ENCODE assay signal across 26 cellular contexts in genomic region chr21:26365849-26366248, GRCh38.
"Had no signal": no experiment of that assay in that cellular context is flagged by ENCODE, and none has a peak within 500 bp of the region (broad histone marks: within the 10 kb centered on the region; RNA-seq: fewer than 3 reads in every experiment).

No MANE protein-coding gene starts in this region.

- ATAC-seq: activated CD8-positive, alpha-beta memory T cell treated with anti-CD3 and anti-CD28 coated beads, Interleukin-2, amount 10 ng/mL, durations not matched to agents 7 days and 5 days; activated naive CD4-positive, alpha-beta T cell treated with anti-CD3 and anti-CD28 coated beads, Interleukin-2, amount 50 U/mL, for 72 hours; activated naive CD8-positive, alpha-beta T cell treated with anti-CD3 and anti-CD28 coated beads, Interleukin-2, amount 50 U/mL, for 24 hours; body of pancreas; WTC11 had no signal

- H3K4me3 Mint-ChIP-seq: activated CD8-positive, alpha-beta memory T cell treated with anti-CD3 and anti-CD28 coated beads, Interleukin-2, amount 10 ng/mL, durations not matched to agents 7 days and 5 days; activated naive CD8-positive, alpha-beta T cell treated with anti-CD3 and anti-CD28 coated beads, Interleukin-2, amount 50 U/mL, for 24 hours; activated T-cell treated with anti-CD3 and anti-CD28 coated beads, Interleukin-2, amount 50 U/mL, for 24 hours; activated T-helper 1 cell treated with anti-CD3 and anti-CD28 coated beads, Interleukin-12 subunit alpha, Interleukin-12 subunit beta, Interleukin-2, Interleukin-4 antibody, amounts not matched to agents 30 ng/mL and 10 ng/mL and 1 ng/mL, durations not matched to agents 14 hours and 24 hours and 36 hours; T-helper 1 cell treated with Interleukin-12 subunit alpha and Interleukin-12 subunit beta and Interleukin-4 antibody, amounts not matched to agents 30 μg/mL and 1 μg/mL, for 36 hours; WTC11 had no signal

- H3K9me3 Mint-ChIP-seq: activated naive CD4-positive, alpha-beta T cell treated with anti-CD3 and anti-CD28 coated beads, Interleukin-2, amount 50 U/mL, for 72 hours; activated naive CD8-positive, alpha-beta T cell treated with anti-CD3 and anti-CD28 coated beads, Interleukin-2, amount 50 U/mL, for 24 hours; activated T-cell treated with anti-CD3 and anti-CD28 coated beads, Interleukin-2, amount 50 U/mL, for 24 hours; activated T-helper 1 cell treated with anti-CD3 and anti-CD28 coated beads, Interleukin-12 subunit alpha, Interleukin-12 subunit beta, Interleukin-2, Interleukin-4 antibody, amounts not matched to agents 30 ng/mL and 10 ng/mL and 1 ng/mL, durations not matched to agents 14 hours and 24 hours and 36 hours; T-helper 1 cell treated with Interleukin-12 subunit alpha and Interleukin-12 subunit beta and Interleukin-4 antibody, amounts not matched to agents 30 μg/mL and 1 μg/mL, for 36 hours had no signal

- H3K36me3 Mint-ChIP-seq: activated CD8-positive, alpha-beta memory T cell treated with anti-CD3 and anti-CD28 coated beads, Interleukin-2, amount 10 ng/mL, durations not matched to agents 7 days and 5 days; activated naive CD4-positive, alpha-beta T cell treated with anti-CD3 and anti-CD28 coated beads, Interleukin-2, amount 50 U/mL, for 72 hours; WTC11 had no signal

- H3K4me1 Mint-ChIP-seq: activated CD8-positive, alpha-beta memory T cell treated with anti-CD3 and anti-CD28 coated beads, Interleukin-2, amount 10 ng/mL, durations not matched to agents 7 days and 5 days; activated naive CD8-positive, alpha-beta T cell treated with anti-CD3 and anti-CD28 coated beads, Interleukin-2, amount 50 U/mL, for 24 hours had no signal

- H3K27ac ChIP-seq: ascending aorta, body of pancreas, cardiac muscle cell, SJSA1 had no signal

- H3K27ac Mint-ChIP-seq: activated CD8-positive, alpha-beta memory T cell treated with anti-CD3 and anti-CD28 coated beads, Interleukin-2, amount 10 ng/mL, durations not matched to agents 7 days and 5 days; activated naive CD4-positive, alpha-beta T cell treated with anti-CD3 and anti-CD28 coated beads, Interleukin-2, amount 50 U/mL, for 72 hours; activated naive CD8-positive, alpha-beta T cell treated with anti-CD3 and anti-CD28 coated beads, Interleukin-2, amount 50 U/mL, for 24 hours; activated T-cell treated with anti-CD3 and anti-CD28 coated beads, Interleukin-2, amount 50 U/mL, for 24 hours; activated T-helper 1 cell treated with anti-CD3 and anti-CD28 coated beads, Interleukin-12 subunit alpha, Interleukin-12 subunit beta, Interleukin-2, Interleukin-4 antibody, amounts not matched to agents 30 ng/mL and 10 ng/mL and 1 ng/mL, durations not matched to agents 14 hours and 24 hours and 36 hours; T-helper 1 cell treated with Interleukin-12 subunit alpha and Interleukin-12 subunit beta and Interleukin-4 antibody, amounts not matched to agents 30 μg/mL and 1 μg/mL, for 36 hours; WTC11 had no signal

- DNase-seq: activated CD4-positive, alpha-beta T cell treated with anti-CD3 and anti-CD28 coated beads for 48 hours; activated CD4-positive, alpha-beta T cell treated with anti-CD3 and anti-CD28 coated beads, Interleukin-2, amount 50 U/mL, for 4 hours; activated CD4-positive, CD25-positive, alpha-beta regulatory T cell treated with anti-CD3 and anti-CD28 coated beads, Interleukin-2, amount 50 U/mL, for 72 hours; activated CD8-positive, alpha-beta memory T cell treated with anti-CD3 and anti-CD28 coated beads, Interleukin-2, amount 10 ng/mL, durations not matched to agents 7 days and 5 days; activated effector memory CD4-positive, alpha-beta T cell treated with anti-CD3 and anti-CD28 coated beads, Interleukin-2, amount 50 U/mL, for 16 hours; activated naive CD4-positive, alpha-beta T cell treated with Interleukin-2 at 50 U/mL for 16 hours; activated naive CD8-positive, alpha-beta T cell treated with anti-CD3 and anti-CD28 coated beads, Interleukin-2, amount 50 U/mL, for 24 hours; activated T-cell treated with anti-CD3 and anti-CD28 coated beads, Interleukin-2, amount 50 U/mL, for 24 hours; amniotic stem cell; body of pancreas; MG63; MV-4-11; NCI-H1105 treated with DMSO at 0.1 percent for 48 hours; NCI-H1436 treated with DMSO at 0.1 percent for 48 hours; NCI-H187; NCI-H2081; NCI-H510A treated with DMSO at 0.1 percent for 48 hours; RPMI8226; SHP77 had no signal

- H3K27me3 Mint-ChIP-seq: activated CD8-positive, alpha-beta memory T cell treated with anti-CD3 and anti-CD28 coated beads, Interleukin-2, amount 10 ng/mL, durations not matched to agents 7 days and 5 days; activated naive CD8-positive, alpha-beta T cell treated with anti-CD3 and anti-CD28 coated beads, Interleukin-2, amount 50 U/mL, for 24 hours; activated T-cell treated with anti-CD3 and anti-CD28 coated beads, Interleukin-2, amount 50 U/mL, for 24 hours had no signal
